Comparison of ENCODE assay signal across 8 cellular contexts in the genomic region with DNA sequence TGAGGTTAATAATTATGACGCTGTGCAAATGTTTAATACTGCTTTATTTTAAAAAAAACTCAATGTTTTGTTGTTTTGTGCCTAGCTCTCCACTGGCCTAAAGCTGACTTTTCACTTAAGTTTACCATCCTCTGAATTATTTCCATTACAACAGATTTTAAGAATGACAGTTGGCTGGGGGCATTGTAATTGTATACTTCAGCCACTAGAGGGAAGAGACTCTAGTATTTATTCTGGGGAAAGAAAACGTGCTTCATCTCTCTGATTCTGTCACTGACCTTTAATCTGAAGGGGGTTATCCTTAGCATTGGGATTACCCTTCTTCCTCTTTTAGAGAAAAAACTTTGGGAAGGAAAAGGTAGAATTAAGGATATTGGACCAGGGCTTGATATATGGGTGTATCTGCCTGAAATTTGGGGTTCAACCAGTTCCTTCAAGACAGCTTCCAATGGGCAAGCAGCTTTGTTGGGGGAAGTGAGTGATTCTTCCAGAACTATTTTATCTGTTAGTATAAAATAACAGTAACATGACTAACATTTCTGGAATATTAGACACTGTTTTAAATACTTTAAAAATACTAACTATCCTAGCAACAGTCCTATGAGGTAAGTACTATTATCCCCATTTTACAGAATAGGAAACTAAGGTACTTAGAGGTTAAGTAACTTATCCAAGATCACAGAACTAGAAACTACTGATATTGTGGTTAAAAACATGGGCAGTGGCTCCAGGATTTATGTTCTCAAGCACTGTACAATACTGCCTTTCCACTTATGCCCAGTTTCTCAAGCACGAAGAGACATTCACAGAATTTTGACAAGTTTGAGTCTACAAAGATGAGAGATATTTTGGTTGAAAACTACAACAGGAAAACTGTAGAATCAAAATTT.
A peak's percentile ranks its signal among the peaks of the same experiment; 100 is the strongest.
DNase-seq lines count a peak whose midpoint lies in the region; ATAC-seq and TF ChIP-seq lines count a peak whose summit lies in the region.

No MANE protein-coding gene starts in this region.

- no peak overlapping the region for H3K27ac ChIP-seq in gastrocnemius medialis
- no peak overlapping the region for H3K27ac ChIP-seq in caudate nucleus (ENCODE audit: low read depth, low read length)

- no peaks in the 10 kb centered on the region for H3K27me3 ChIP-seq in gastrocnemius medialis

- TF ChIP-seq CTCF in GM12872 (IDR thresholded peaks at IDR 0.05; ENCODE audit: insufficient read depth, low read depth, low read length) (peak; percentile 74), gastrocnemius medialis (IDR thresholded peaks at IDR 0.05 in 4 of 5, conservative IDR thresholded peaks at IDR 0.05 in 1 of 5) (peak; percentile 68 to 87 (median 78))

- no peak overlapping the region for H3K4me3 ChIP-seq in gastrocnemius medialis

- peaks cover 0 to 4% of the 10 kb centered on the region in 2 donors for H3K4me1 ChIP-seq in gastrocnemius medialis

- intact Hi-C loops in gastrocnemius medialis (cut with DNase I; ENCODE audit: low total_unique reads), result loop anchor here (1.0 kb wide), 1 partner anchor 221 kb away; no protein-coding TSS in a partner anchor

- H3K4me1 Mint-ChIP-seq in T-helper 17 cell, result peaks cover 12% of the 10 kb centered on the region

- TF ChIP-seq POLR2A in gastrocnemius medialis (IDR thresholded peaks at IDR 0.05), result no peak

- H3K4me3 Mint-ChIP-seq in T-helper 17 cell, result no peak overlapping the region

- no peaks in the 10 kb centered on the region for H3K36me3 Mint-ChIP-seq in T-helper 17 cell (ENCODE audit: low read depth)

- no peaks in the 10 kb centered on the region for H3K36me3 ChIP-seq in gastrocnemius medialis

- H3K27ac Mint-ChIP-seq in T-helper 17 cell, result no peak overlapping the region

- H3K27me3 Mint-ChIP-seq in T-helper 17 cell, result peaks cover 5% of the 10 kb centered on the region

- peak; percentile 74 for ATAC-seq in T-helper 17 cell
- peak; percentile 49 to 51 for ATAC-seq in gastrocnemius medialis

- no peaks in the 10 kb centered on the region for H3K9me3 ChIP-seq in T-helper 17 cell (ENCODE audit: control insufficient read depth, low read length, poor library complexity, severe bottlenecking)
- H3K9me3 ChIP-seq in gastrocnemius medialis, result no peaks in the 10 kb centered on the region

- in situ Hi-C loops in gastrocnemius medialis (cut with MboI; ENCODE audit: low sequenced_read_pairs in 4 of 4), result loop anchor here in 3 of 4 donors (10.0 to 25.0 kb wide), 3 partner anchors 124 to 227 kb away; no protein-coding TSS in a partner anchor

- DNase-seq in AG08395 (ENCODE audit: low spot score) (peak; percentile 49), HuH-7 (ENCODE audit: low spot score) (peak; percentile 11), T-helper 17 cell (no peak), foreskin melanocyte (peak; percentile 24), gastrocnemius medialis (no peak), 8988T (no peak), caudate nucleus (lab: John Stamatoyannopoulos, UW) (no peak)

Comparison
In these comparisons a context has a peak if more than half of its experiments do, and no peak if none do; other contexts are left out.
1. DNase-seq: peak in AG08395 (single experiment), HuH-7 (single experiment) and foreskin melanocyte (single experiment); none in T-helper 17 cell (0 of 3), gastrocnemius medialis (0 of 2), 8988T (single experiment) and caudate nucleus (0 of 61).